Comparison of ENCODE assay signal across 22 cellular contexts in the genomic region with DNA sequence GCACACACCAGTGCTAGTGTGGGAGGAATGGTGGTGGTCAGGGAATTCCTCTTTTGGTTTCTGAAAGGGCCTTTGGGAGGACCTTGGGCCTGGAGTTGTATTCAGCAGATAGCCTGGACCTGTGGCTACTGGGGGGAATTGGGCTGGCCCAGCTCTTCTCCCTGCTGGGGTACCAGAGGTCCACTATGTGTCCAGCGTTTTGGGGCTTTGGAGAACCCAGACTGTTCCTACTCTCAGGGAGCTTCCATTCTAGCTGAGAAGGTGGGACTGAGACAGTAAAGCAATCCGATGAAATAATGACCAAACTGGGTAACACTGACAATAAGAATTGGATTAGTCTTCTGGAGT. TPM values are rescaled to one million over a fixed set of nuclear protein-coding genes. Genes with fewer than 3 reads are reported as not detected.
DNase-seq lines count a peak whose midpoint lies in the region; ATAC-seq and TF ChIP-seq lines count a peak whose summit lies in the region.
"Had no signal": no experiment of that assay in that cellular context is flagged by ENCODE, and none has a peak within 500 bp of the region (broad histone marks: within the 10 kb centered on the region; RNA-seq: fewer than 3 reads in every experiment).

No MANE protein-coding gene starts in this region.

- no peak for DNase-seq in left ventricle myocardium inferior
- no peak for DNase-seq in cardiac septum (ENCODE audit: low spot score)
- DNase-seq in breast epithelium (ENCODE audit: low spot score in 2 of 2), result no peak
- DNase-seq in type B pancreatic cell (ENCODE audit: extremely low spot score, unreplicated experiment), result no peak
- no peak for DNase-seq in stimulated activated naive CD4-positive, alpha-beta T cell (lab: John Stamatoyannopoulos, UW)
- no peak for DNase-seq in NCI-H446 (lab: John Stamatoyannopoulos, UW)
- DNase-seq: activated CD8-positive, alpha-beta memory T cell treated with anti-CD3 and anti-CD28 coated beads for 24 hours; GDM1; MG63; NCI-H1436; NCI-H2171 treated with DMSO at 0.1 percent for 48 hours; SK-N-SH; stimulated activated CD4-positive, alpha-beta T cell treated with anti-CD3 and anti-CD28 coated beads, Interleukin-2, amount 100 ng/mL, for 48 hours; stimulated activated naive CD8-positive, alpha-beta T cell treated with anti-CD3 and anti-CD28 coated beads, Interleukin-15, amount 100 ng/mL, for 72 hours; uterus had no signal

- intact Hi-C loops in left ventricle myocardium inferior (cut with micrococcal nuclease) (no loop called here), cardiac septum (cut with DNase I) (no loop called here), breast epithelium (cut with DNase I; ENCODE audit: low total_unique reads) (no loop called here)

- H3K36me3 ChIP-seq in left ventricle myocardium inferior, result peaks cover 30% of the 10 kb centered on the region
- no peaks in the 10 kb centered on the region for H3K36me3 ChIP-seq in breast epithelium
- H3K36me3 ChIP-seq in muscle layer of duodenum (ENCODE audit: control insufficient read depth in 1 of 2, insufficient read depth in 2 of 2, low read length in 2 of 2), result no peaks in the 10 kb centered on the region
- H3K36me3 ChIP-seq: BLaER1 treated with 17β-estradiol and CSF1 and Interleukin-3, amounts not matched to agents 10 nM and 100 nM; HAP-1; MG63; uterus had no signal

- peak overlapping the region; percentile 90 for H3K4me3 Mint-ChIP-seq in type B pancreatic cell
- H3K4me3 Mint-ChIP-seq: activated naive CD4-positive, alpha-beta T cell treated with anti-CD3 and anti-CD28 coated beads, Interleukin-2, amount 50 U/mL, for 24 hours; stimulated activated naive CD8-positive, alpha-beta T cell treated with anti-CD3 and anti-CD28 coated beads, Interleukin-15, amount 100 ng/mL, for 72 hours had no signal

- H3K4me1 Mint-ChIP-seq in type B pancreatic cell (ENCODE audit: unreplicated experiment), result peaks cover 37% of the 10 kb centered on the region

- H3K4me1 ChIP-seq in left ventricle myocardium inferior (peaks cover 35% of the 10 kb centered on the region), breast epithelium (peaks cover 11 to 27% of the 10 kb centered on the region in 2 donors), muscle layer of duodenum (ENCODE audit: control insufficient read depth in 1 of 2, insufficient read depth in 2 of 2, low read length in 2 of 2) (peaks cover 10 to 23% of the 10 kb centered on the region in 2 donors)
- H3K4me1 ChIP-seq: HAP-1 had no signal

- H3K27me3 ChIP-seq in left ventricle myocardium inferior (ENCODE audit: low read depth), result peaks cover 44% of the 10 kb centered on the region
- peaks cover 0 to 4% of the 10 kb centered on the region in 2 donors for H3K27me3 ChIP-seq in breast epithelium
- H3K27me3 ChIP-seq in muscle layer of duodenum (ENCODE audit: low read depth, low read length), result peaks cover 11% of the 10 kb centered on the region

- TF ChIP-seq CTCF in left ventricle myocardium inferior (IDR thresholded peaks at IDR 0.05; ENCODE audit: borderline replicate concordance) (no peak), breast epithelium (IDR thresholded peaks at IDR 0.05) (no peak), type B pancreatic cell (conservative IDR thresholded peaks at IDR 0.05) (no peak)

- ATAC-seq in GM19324 (IDR thresholded peaks at IDR 0.05; ENCODE audit: low FRiP score, unreplicated experiment), result no peak

- H3K27ac ChIP-seq in left ventricle myocardium inferior (replicated peaks), result peak overlapping the region; percentile 90
- H3K27ac ChIP-seq in breast epithelium, result peak overlapping the region; percentile 78 to 89
- H3K27ac ChIP-seq in muscle layer of duodenum (ENCODE audit: low read length), result peak overlapping the region; percentile 51
- H3K27ac ChIP-seq: BLaER1 treated with 17β-estradiol and CSF1 and Interleukin-3, amounts not matched to agents 10 nM and 100 nM; uterus had no signal

- no peak for TF ChIP-seq POLR2A in breast epithelium (IDR thresholded peaks at IDR 0.05)

- no peaks in the 10 kb centered on the region for H3K9me3 Mint-ChIP-seq in type B pancreatic cell
- H3K9me3 Mint-ChIP-seq: activated naive CD4-positive, alpha-beta T cell treated with anti-CD3 and anti-CD28 coated beads, Interleukin-2, amount 50 U/mL, for 24 hours; stimulated activated naive CD8-positive, alpha-beta T cell treated with anti-CD3 and anti-CD28 coated beads, Interleukin-15, amount 100 ng/mL, for 72 hours had no signal

- H3K27me3 Mint-ChIP-seq in type B pancreatic cell, result peaks cover 16% of the 10 kb centered on the region

- no peaks in the 10 kb centered on the region for H3K9me3 ChIP-seq in left ventricle myocardium inferior (replicated peaks)
- H3K9me3 ChIP-seq in breast epithelium, result no peaks in the 10 kb centered on the region
- H3K9me3 ChIP-seq in muscle layer of duodenum (ENCODE audit: control insufficient read depth in 1 of 2, low read length in 2 of 2), result no peaks in the 10 kb centered on the region
- H3K9me3 ChIP-seq: A549; BLaER1 treated with 17β-estradiol and CSF1 and Interleukin-3, amounts not matched to agents 10 nM and 100 nM; HAP-1; MG63; SK-N-SH; uterus had no signal

- peak overlapping the region; percentile 71 for H3K4me3 ChIP-seq in left ventricle myocardium inferior
- peak overlapping the region in 2 of 3 donors; percentile 52 to 72 for H3K4me3 ChIP-seq in breast epithelium
- H3K4me3 ChIP-seq in muscle layer of duodenum (ENCODE audit: low read depth in 1 of 2, low read length in 2 of 2), result no peak overlapping the region
- H3K4me3 ChIP-seq: A549; BLaER1 treated with 17β-estradiol and CSF1 and Interleukin-3, amounts not matched to agents 10 nM and 100 nM; HAP-1; MG63; uterus had no signal

- peaks cover 3% of the 10 kb centered on the region for H3K36me3 Mint-ChIP-seq in type B pancreatic cell

- peak overlapping the region; percentile 73 for H3K27ac Mint-ChIP-seq in type B pancreatic cell
- H3K27ac Mint-ChIP-seq: activated naive CD4-positive, alpha-beta T cell treated with anti-CD3 and anti-CD28 coated beads, Interleukin-2, amount 50 U/mL, for 24 hours had no signal

RNA-seq across cellular contexts. Expression of a gene that starts 2.4 kb away (rescaled TPM):
- total RNA-seq in left ventricle myocardium inferior (19.9 TPM), cardiac septum (8.5 TPM), breast epithelium (10 to 100 TPM in 1 of 3 donors, 1 to 10 TPM in 1, not detected in 1; 8.2 to 32.8 TPM), type B pancreatic cell (ENCODE audit: low replicate concordance) (41.7 and 72.1 TPM in 2 replicates)
- total RNA-seq: omental fat pad had no signal

RNA-seq across cellular contexts. Expression of a gene that starts 12.0 kb away (rescaled TPM):
- total RNA-seq in left ventricle myocardium inferior (66.3 TPM), cardiac septum (51.9 TPM), breast epithelium (10 to 100 TPM; 52.4 to 62.3 (median 58.4) TPM), type B pancreatic cell (ENCODE audit: low replicate concordance) (40.3 and 51.3 TPM in 2 replicates)

RNA-seq across cellular contexts. Expression of a gene that starts 25.6 kb away (rescaled TPM):
- total RNA-seq in left ventricle myocardium inferior (0.58 TPM), cardiac septum (0.13 TPM), breast epithelium (1 to 10 TPM in 2 of 3 donors, under 1 TPM in 1; 0.32 to 2.6 (median 2.3) TPM), type B pancreatic cell (ENCODE audit: low replicate concordance) (1.9 and 27.8 TPM in 2 replicates)

RNA-seq across cellular contexts. Expression of a gene that starts 26.7 kb away (rescaled TPM):
- total RNA-seq in left ventricle myocardium inferior, result 0.82 TPM
- total RNA-seq in cardiac septum, result 0.13 TPM
- 1 to 10 TPM in 2 of 3 donors, under 1 TPM in 1; 0.66 to 1.9 (median 1.3) TPM for total RNA-seq in breast epithelium
- 0.88 and 4.1 TPM in 2 replicates for total RNA-seq in type B pancreatic cell (ENCODE audit: low replicate concordance)

RNA-seq across cellular contexts. Expression of a gene that starts 56.3 kb away (rescaled TPM):
- 51.7 TPM for total RNA-seq in left ventricle myocardium inferior
- total RNA-seq in cardiac septum, result 35.4 TPM
- 10 to 100 TPM; 33.6 to 39.0 (median 35.1) TPM for total RNA-seq in breast epithelium
- total RNA-seq in type B pancreatic cell (ENCODE audit: low replicate concordance), result 26.6 and 40.7 TPM in 2 replicates

Comparison
In these comparisons a context has a peak if more than half of its experiments do, and no peak if none do; other contexts are left out.
1. H3K4me3 ChIP-seq: peak in left ventricle myocardium inferior (single experiment) and breast epithelium (2 of 3); none in muscle layer of duodenum (0 of 2).
2. Peak in every context shown above with its lines, with median percentiles within 50 percentile points of each other: H3K27ac ChIP-seq.